ENCODE assay signal across 18 cellular contexts in genomic region chr15:99863527-99864198, GRCh38.
A peak's percentile ranks its signal among the peaks of the same experiment; 100 is the strongest.
DNase-seq lines count a peak whose midpoint lies in the region; ATAC-seq, FAIRE-seq and TF ChIP-seq lines count a peak whose summit lies in the region.
"Had no signal": no experiment of that assay in that cellular context is flagged by ENCODE, and none has a peak within 500 bp of the region (broad histone marks: within the 10 kb centered on the region; RNA-seq: fewer than 3 reads in every experiment).

No MANE protein-coding gene starts in this region.

- H3K4me3 ChIP-seq in HepG2 (replicated peaks in 1 of 3; ENCODE audit: insufficient read depth in 1 of 3, low read depth in 2 of 3, low read length in 3 of 3) (no peak overlapping the region), right lobe of liver (no peak overlapping the region), astrocyte (ENCODE audit: insufficient read depth, low read depth, low read length) (no peak overlapping the region), mesenchymal stem cell (ENCODE audit: insufficient read depth in 1 of 2, low read depth in 1 of 2, low read length in 2 of 2) (no peak overlapping the region), lower leg skin (ENCODE audit: low read depth, poor library complexity, severe bottlenecking) (no peak overlapping the region)
- H3K4me3 ChIP-seq: GM12878, GM23248 had no signal

- TF ChIP-seq POLR2A in HepG2 (IDR thresholded peaks at IDR 0.05; ENCODE audit: insufficient read depth in 1 of 2, low read depth in 2 of 2, low read length in 2 of 2) (no peak), right lobe of liver (IDR thresholded peaks at IDR 0.05) (no peak), lower leg skin (IDR thresholded peaks at IDR 0.05) (no peak)

- H3K79me1 ChIP-seq in mesenchymal stem cell (replicated peaks; ENCODE audit: low read length, poor library complexity, severe bottlenecking) = no peaks in the 10 kb centered on the region

- in situ Hi-C loops in HepG2 (cut with HindIII; ENCODE audit: extremely low pct_ligation_motif_present, low pct_unique_long_range_greater_than_20kb) = no loop called here

- no peak overlapping the region for H3K14ac ChIP-seq in mesenchymal stem cell (ENCODE audit: low read length in 2 of 2)

- TF ChIP-seq CTCF in HepG2 (CRISPR knock-in tag; IDR thresholded peaks at IDR 0.05) (no peak), right lobe of liver (IDR thresholded peaks at IDR 0.05) (no peak), astrocyte (IDR thresholded peaks at IDR 0.05; ENCODE audit: insufficient read depth, low read depth, low read length) (no peak), lower leg skin (IDR thresholded peaks at IDR 0.05) (no peak)

- H3K27me3 ChIP-seq in HepG2 (ENCODE audit: control insufficient read depth in 1 of 2, insufficient read depth in 2 of 2, low read length in 2 of 2) (no peaks in the 10 kb centered on the region; a peak in 1 of 5 replicates), right lobe of liver (no peaks in the 10 kb centered on the region), astrocyte (ENCODE audit: insufficient read depth, low read length) (no peaks in the 10 kb centered on the region), mesenchymal stem cell (ENCODE audit: control insufficient read depth in 1 of 2, insufficient read depth in 1 of 2, low read length in 2 of 2) (no peaks in the 10 kb centered on the region)

- H2AFZ ChIP-seq in HepG2 (ENCODE audit: low read length) (no peak overlapping the region), astrocyte (ENCODE audit: low read depth, low read length) (no peak overlapping the region), mesenchymal stem cell (ENCODE audit: low read depth, low read length) (no peak overlapping the region)
- H2AFZ ChIP-seq: GM23248 had no signal

- H2BK15ac ChIP-seq in mesenchymal stem cell (ENCODE audit: low read depth, poor library complexity, severe bottlenecking) = no peak overlapping the region

- no peaks in the 10 kb centered on the region for H3K9me3 Mint-ChIP-seq in astrocyte (ENCODE audit: unreplicated experiment)

- H3K4me2 ChIP-seq in HepG2 (ENCODE audit: low read depth, low read length) (no peak overlapping the region), astrocyte (ENCODE audit: low read length) (no peak overlapping the region), mesenchymal stem cell (ENCODE audit: low read length, poor library complexity, severe bottlenecking) (no peak overlapping the region)

- POLR2A ChIA-PET in HepG2 (lab: Yijun Ruan, JAX) = no interaction called here

- CTCF ChIA-PET in HepG2 (lab: Yijun Ruan, JAX; ENCODE audit: low intra/inter-chr PET ratio, low total read pairs) = no interaction called here

- H3K27ac ChIP-seq in HepG2 (ENCODE audit: extremely low read length, insufficient read depth, low read length) = no peak overlapping the region
- H3K27ac ChIP-seq in right lobe of liver = no peak overlapping the region
- no peak overlapping the region for H3K27ac ChIP-seq in astrocyte (ENCODE audit: low read depth, low read length)
- no peak overlapping the region for H3K27ac ChIP-seq in mesenchymal stem cell (ENCODE audit: low read length, poor library complexity, severe bottlenecking)
- H3K27ac ChIP-seq: 22Rv1, GM23248 had no signal

- no peak overlapping the region for H2AK5ac ChIP-seq in mesenchymal stem cell (ENCODE audit: low read length, severe bottlenecking)

- ATAC-seq in HepG2 = peak; percentile 90
- ATAC-seq in right lobe of liver = no peak
- ATAC-seq: GM12878, HCT116 had no signal

- no peak overlapping the region for H3K4ac ChIP-seq in mesenchymal stem cell (ENCODE audit: low read depth in 1 of 2, low read length in 2 of 2)

- intact Hi-C loops in HepG2 (cut with micrococcal nuclease; ENCODE audit: unreplicated experiment) = loop anchor here (5.0 kb wide), 1 partner anchor 71 kb away; no protein-coding TSS in a partner anchor
- intact Hi-C loops in right lobe of liver (cut with DNase I) = no loop called here
- intact Hi-C loops in lower leg skin (cut with DNase I; ENCODE audit: low total_unique reads) = no loop called here

- H3K4me3 Mint-ChIP-seq in astrocyte (ENCODE audit: unreplicated experiment) = no peak overlapping the region
- H3K4me3 Mint-ChIP-seq: CD14-positive monocyte; CD8-positive, alpha-beta memory T cell had no signal

- TF ChIP-seq EP300 in HepG2 (IDR thresholded peaks at IDR 0.05; ENCODE audit: low read depth in 2 of 2, low read length in 2 of 2) (no peak), HepG2 (CRISPR knock-in tag; IDR thresholded peaks at IDR 0.05; ENCODE audit: borderline replicate concordance) (no peak)

- H3K79me2 ChIP-seq in HepG2 (ENCODE audit: insufficient read depth, low read length) = no peaks in the 10 kb centered on the region
- H3K79me2 ChIP-seq in astrocyte (ENCODE audit: insufficient read depth, low read length) = no peaks in the 10 kb centered on the region

- H3K36me3 Mint-ChIP-seq in astrocyte (ENCODE audit: low read depth, unreplicated experiment) = no peaks in the 10 kb centered on the region
- H3K36me3 Mint-ChIP-seq: CD14-positive monocyte had no signal

- H3K4me1 Mint-ChIP-seq in astrocyte (ENCODE audit: low read depth, unreplicated experiment) = peaks cover 5% of the 10 kb centered on the region
- H3K4me1 Mint-ChIP-seq: CD14-positive monocyte; CD8-positive, alpha-beta memory T cell had no signal

- no peaks in the 10 kb centered on the region for H3K27me3 Mint-ChIP-seq in astrocyte (ENCODE audit: low read depth, unreplicated experiment)

- no peak overlapping the region for H3K18ac ChIP-seq in mesenchymal stem cell (ENCODE audit: low read depth in 1 of 2, low read length in 2 of 2)

- H3K36me3 ChIP-seq in HepG2 (replicated peaks in 1 of 2; ENCODE audit: control insufficient read depth in 1 of 2, insufficient read depth in 2 of 2, low read length in 2 of 2) = no peaks in the 10 kb centered on the region
- H3K36me3 ChIP-seq in right lobe of liver = no peaks in the 10 kb centered on the region
- H3K36me3 ChIP-seq in astrocyte (ENCODE audit: insufficient read depth, low read length) = no peaks in the 10 kb centered on the region
- peaks cover 0 to 4% of the 10 kb centered on the region in 2 experiments for H3K36me3 ChIP-seq in mesenchymal stem cell (ENCODE audit: control insufficient read depth in 1 of 2, insufficient read depth in 2 of 2, low read depth in 1 of 2, low read length in 2 of 2)

- no peak overlapping the region for H4K91ac ChIP-seq in mesenchymal stem cell (ENCODE audit: low read length)

- H4K20me1 ChIP-seq in HepG2 (ENCODE audit: insufficient read depth, low read length) (no peaks in the 10 kb centered on the region), astrocyte (ENCODE audit: insufficient read depth, low read length) (no peaks in the 10 kb centered on the region)

- H2BK12ac ChIP-seq in mesenchymal stem cell (ENCODE audit: low read length in 2 of 2) = no peak overlapping the region

- no peak overlapping the region for H2BK120ac ChIP-seq in mesenchymal stem cell (ENCODE audit: low read depth, low read length)

- no peak overlapping the region for H3K23ac ChIP-seq in mesenchymal stem cell (ENCODE audit: low read length in 2 of 2)

- BruUV-seq in HepG2 (replicated peaks; lab: Mats Ljungman, UMichigan) = no TSS peak

- FAIRE-seq in HepG2 (lab: Jason Lieb, UNC) (no peak), astrocyte (lab: Jason Lieb, UNC) (peak; percentile 41)
- FAIRE-seq: GM12878, GM18507, H54, HTR-8/SVneo had no signal

- TF ChIP-seq RAD21 in HepG2 (CRISPR knock-in tag; IDR thresholded peaks at IDR 0.05) = no peak

- WGBS in HepG2 (ENCODE audit: low lambda C conversion rate) = 18% methylated on average over 3 of the region's 3 CpGs
- WGBS in right lobe of liver (ENCODE audit: insufficient coverage, low coverage, low lambda C conversion rate, missing lambda C conversion rate) = 50% methylated on average over 3 of the region's 3 CpGs
- 67% methylated on average over 2 of the region's 3 CpGs for WGBS in mesenchymal stem cell
- 85 to 86% methylated on average over 3 of the region's 3 CpGs for WGBS in lower leg skin, 2 donors

- no peaks in the 10 kb centered on the region for H3K9me3 ChIP-seq in HepG2 (ENCODE audit: low read length)
- no peaks in the 10 kb centered on the region for H3K9me3 ChIP-seq in right lobe of liver
- H3K9me3 ChIP-seq in astrocyte (ENCODE audit: insufficient read depth, low read depth, low read length) = no peaks in the 10 kb centered on the region
- no peaks in the 10 kb centered on the region for H3K9me3 ChIP-seq in mesenchymal stem cell (ENCODE audit: control insufficient read depth, low read length)
- H3K9me3 ChIP-seq: Caco-2 had no signal

- H3K9ac ChIP-seq in HepG2 (ENCODE audit: insufficient read depth, low read depth, low read length) = no peak overlapping the region
- H3K9ac ChIP-seq in astrocyte (ENCODE audit: low read length) = no peak overlapping the region
- no peak overlapping the region for H3K9ac ChIP-seq in mesenchymal stem cell (ENCODE audit: low read length)
- H3K9ac ChIP-seq: GM23248 had no signal

- H2BK5ac ChIP-seq in mesenchymal stem cell (ENCODE audit: low read depth, low read length, poor library complexity, severe bottlenecking) = no peak overlapping the region

- peaks cover 13% of the 10 kb centered on the region for H3K4me1 ChIP-seq in HepG2 (ENCODE audit: insufficient read depth, low read length)
- no peaks in the 10 kb centered on the region for H3K4me1 ChIP-seq in right lobe of liver
- H3K4me1 ChIP-seq in astrocyte (ENCODE audit: insufficient read depth, low read length) = no peaks in the 10 kb centered on the region
- H3K4me1 ChIP-seq in mesenchymal stem cell (ENCODE audit: control insufficient read depth, insufficient read depth, low read depth, low read length) = no peaks in the 10 kb centered on the region
- H3K4me1 ChIP-seq: Caco-2 had no signal

- no peak overlapping the region for H3K27ac Mint-ChIP-seq in astrocyte (ENCODE audit: unreplicated experiment)
- H3K27ac Mint-ChIP-seq: CD14-positive monocyte; CD8-positive, alpha-beta memory T cell had no signal

- no peak overlapping the region for H4K8ac ChIP-seq in mesenchymal stem cell (ENCODE audit: low read length)

- DNase-seq in HepG2 (ENCODE audit: low spot score) (peak; percentile 43), right lobe of liver (no peak), astrocyte (ENCODE audit: low read depth) (no peak), mesenchymal stem cell (peak; percentile 24), CD1c-positive myeloid dendritic cell (ENCODE audit: extremely low spot score) (no peak), lower leg skin (ENCODE audit: low spot score in 2 of 2) (no peak), cerebellum (ENCODE audit: low spot score) (no peak), NCI-H748 treated with DMSO at 0.1 percent for 48 hours (lab: John Stamatoyannopoulos, UW) (no peak)
- DNase-seq: Caco-2; CD8-positive, alpha-beta memory T cell; GM23248 had no signal

TF ChIP-seq in HepG2, 621 proteins besides CTCF, POLR2A, EP300 and RAD21 (continues in another document):
- TF ChIP-seq ATF7 (IDR thresholded peaks at IDR 0.05) (no peak), ATF7 (CRISPR knock-in tag; IDR thresholded peaks at IDR 0.05) (no peak), NCOR1 (IDR thresholded peaks at IDR 0.05; ENCODE audit: borderline replicate concordance, low read length) (0 out of 2 replicates have a peak, but pooled peaks have one; percentile 29), FOXA1 (IDR thresholded peaks at IDR 0.05) (no peak), FOXA1 (CRISPR knock-in tag; IDR thresholded peaks at IDR 0.05) (no peak), ZNF317 (CRISPR knock-in tag; IDR thresholded peaks at IDR 0.05) (0 out of 2 replicates have a peak, but pooled peaks have one; percentile 55), ZNF7 (CRISPR knock-in tag; IDR thresholded peaks at IDR 0.05) (peak; percentile 91), SNAI1 (CRISPR knock-in tag; IDR thresholded peaks at IDR 0.05; ENCODE audit: borderline replicate concordance) (no peak)

Comparison
In these comparisons a context has a peak if more than half of its experiments do, and no peak if none do; other contexts are left out.
1. DNase-seq: peak in HepG2 (single experiment) and mesenchymal stem cell (single experiment); none in right lobe of liver (0 of 3), astrocyte (single experiment), CD1c-positive myeloid dendritic cell (single experiment), lower leg skin (0 of 2), cerebellum (single experiment) and NCI-H748 treated with DMSO at 0.1 percent for 48 hours (single experiment).